In genomic region chr17:49342575-49342936, GRCh38 we compare ENCODE assay signal across 9 cellular contexts.
DNase-seq lines count a peak whose midpoint lies in the region; ATAC-seq, FAIRE-seq and TF ChIP-seq lines count a peak whose summit lies in the region.
"Had no signal": no experiment of that assay in that cellular context is flagged by ENCODE, and none has a peak within 500 bp of the region (broad histone marks: within the 10 kb centered on the region; RNA-seq: fewer than 3 reads in every experiment).

No MANE protein-coding gene starts in this region.

- peak; percentile 35 for ATAC-seq in GM21619 (IDR thresholded peaks at IDR 0.05; ENCODE audit: unreplicated experiment)
- no peak for ATAC-seq in GM21526 (IDR thresholded peaks at IDR 0.05; ENCODE audit: low FRiP score, unreplicated experiment)
- ATAC-seq in HG03457 (IDR thresholded peaks at IDR 0.05; ENCODE audit: unreplicated experiment) = no peak

- H3K36me3 ChIP-seq in MM.1S (replicated peaks; ENCODE audit: insufficient read depth, low read length) = no peaks in the 10 kb centered on the region

- peaks cover 87% of the 10 kb centered on the region for H3K79me2 ChIP-seq in MM.1S (ENCODE audit: low read length)

- H3K9me3 ChIP-seq in MM.1S (replicated peaks; ENCODE audit: insufficient read depth, low read length) = no peaks in the 10 kb centered on the region

- H3K27me3 ChIP-seq in MM.1S (replicated peaks; ENCODE audit: insufficient read depth, low read length) = no peaks in the 10 kb centered on the region

- H3K9ac ChIP-seq in MM.1S (ENCODE audit: low read length) = peak overlapping the region; percentile 4; the same call in 1 of the 2 replicates

- H4K20me1 ChIP-seq in MM.1S (ENCODE audit: insufficient read depth, low read length) = no peaks in the 10 kb centered on the region

- peaks cover 17% of the 10 kb centered on the region for H3K4me1 ChIP-seq in MM.1S (ENCODE audit: low read length)

- peaks cover 24% of the 10 kb centered on the region for H3F3A ChIP-seq in MM.1S (ENCODE audit: insufficient read depth, low read length)

- no peak for FAIRE-seq in RCC 7860 (lab: Jason Lieb, UNC)

- H2AFZ ChIP-seq in MM.1S (ENCODE audit: low read length) = no peak overlapping the region

- no peak for TF ChIP-seq CTCF in MM.1S (IDR thresholded peaks at IDR 0.05; ENCODE audit: low read length)

- H3K9me2 ChIP-seq in MM.1S (replicated peaks; ENCODE audit: insufficient read depth, low read length) = no peaks in the 10 kb centered on the region

- DNase-seq in EL (peak; percentile 14), MM.1S (no peak), islet precursor cell (peak; percentile 7), NCI-H345 treated with DMSO at 0.1 percent for 48 hours (lab: John Stamatoyannopoulos, UW; ENCODE audit: unreplicated experiment) (no peak), RCC 7860 (ENCODE audit: low spot score) (no peak)
- DNase-seq: Right ventricle myocardium superior had no signal

- peak overlapping the region; percentile 31; the same call in 1 of the 2 replicates for H3K27ac ChIP-seq in MM.1S (ENCODE audit: low read length)

- H3K4me3 ChIP-seq in MM.1S (ENCODE audit: low read length) = peak overlapping the region; percentile 38

- peak overlapping the region; percentile 62 for H3K4me2 ChIP-seq in MM.1S (ENCODE audit: low read depth, low read length)

Comparison
In these comparisons a context has a peak if more than half of its experiments do, and no peak if none do; other contexts are left out.
1. DNase-seq: peak in EL (single experiment) and islet precursor cell (single experiment); none in MM.1S (single experiment), NCI-H345 treated with DMSO at 0.1 percent for 48 hours (single experiment) and RCC 7860 (single experiment).